Comparison of ENCODE assay signal across 12 cellular contexts in the genomic region with DNA sequence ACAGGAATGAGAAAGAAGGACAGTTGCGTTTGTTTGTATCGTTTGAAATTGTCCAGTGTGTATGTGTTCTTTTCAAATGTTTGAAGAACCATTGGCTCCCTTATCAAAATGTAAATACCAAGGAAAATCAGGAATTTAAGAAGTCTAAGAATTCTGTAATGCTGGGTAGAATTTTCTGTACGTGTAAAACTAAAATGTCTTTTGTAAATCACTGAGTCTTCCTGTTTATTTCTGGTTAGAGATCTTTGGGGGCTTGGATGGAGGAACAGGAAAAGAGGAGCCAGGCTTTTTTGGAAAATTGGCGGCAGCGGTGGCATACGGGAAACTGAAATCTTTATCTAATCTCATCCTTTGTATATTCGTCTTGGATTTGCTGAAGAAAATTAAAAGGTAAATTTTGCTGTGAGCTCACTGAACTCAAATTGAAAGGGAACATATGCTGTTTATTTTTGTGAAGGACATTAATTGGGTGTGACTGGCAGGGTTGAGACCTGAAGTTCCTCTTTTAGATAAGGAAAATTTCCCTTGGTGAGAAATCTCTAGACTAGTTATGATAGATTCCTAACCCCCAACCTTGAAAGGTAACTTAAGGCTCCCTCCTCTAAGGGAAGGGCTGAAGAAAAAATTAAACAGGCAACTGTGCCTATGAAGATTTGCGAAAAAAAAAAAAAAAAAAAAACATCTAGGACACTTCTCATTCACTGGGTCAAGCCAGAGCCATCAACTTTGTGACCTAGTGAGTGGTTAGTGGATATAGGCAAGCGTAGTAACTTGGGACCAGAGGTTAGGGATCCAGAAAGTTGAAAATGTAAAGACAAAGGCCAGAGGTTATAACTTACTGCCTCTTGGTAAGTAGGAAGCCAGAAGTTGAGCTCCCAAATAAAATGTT. TPM values are rescaled to one million over a fixed set of nuclear protein-coding genes. Genes with fewer than 3 reads are reported as not detected.
A peak's percentile ranks its signal among the peaks of the same experiment; 100 is the strongest.
DNase-seq lines count a peak whose midpoint lies in the region; ATAC-seq and TF ChIP-seq lines count a peak whose summit lies in the region.
"Had no signal": no experiment of that assay in that cellular context is flagged by ENCODE, and none has a peak within 500 bp of the region (broad histone marks: within the 10 kb centered on the region; RNA-seq: fewer than 3 reads in every experiment).

No MANE protein-coding gene starts in this region.

- H2AFZ ChIP-seq in SU-DHL-6 (ENCODE audit: low read depth, low read length, severe bottlenecking) (peak overlapping the region; percentile 98), fibroblast of lung (ENCODE audit: low read length) (peak overlapping the region; percentile 98)

- H3K4me1 Mint-ChIP-seq in stimulated activated memory B cell treated with anti-CD40 and anti-IgM and Interleukin-4, amounts not matched to agents 10 μg/mL and 1 μg/mL and 100 μg/mL, for 72 hours, result peaks cover 41% of the 10 kb centered on the region

- no peaks in the 10 kb centered on the region for H3K9me3 ChIP-seq in SU-DHL-6 (ENCODE audit: insufficient read depth, low read length)
- no peaks in the 10 kb centered on the region for H3K9me3 ChIP-seq in fibroblast of lung (ENCODE audit: control insufficient read depth, insufficient read depth, low read depth, low read length)
- H3K9me3 ChIP-seq in ascending aorta, result no peaks in the 10 kb centered on the region

- H3K27ac Mint-ChIP-seq in stimulated activated memory B cell treated with anti-CD40 and anti-IgM and Interleukin-4, amounts not matched to agents 10 μg/mL and 1 μg/mL and 100 μg/mL, for 72 hours, result peak overlapping the region; percentile 97

- H3K27me3 Mint-ChIP-seq in stimulated activated memory B cell treated with anti-CD40 and anti-IgM and Interleukin-4, amounts not matched to agents 10 μg/mL and 1 μg/mL and 100 μg/mL, for 72 hours, result no peaks in the 10 kb centered on the region

- H3K9ac ChIP-seq in SU-DHL-6 (ENCODE audit: low read length) (peak overlapping the region; percentile 63), fibroblast of lung (ENCODE audit: insufficient read depth, low read length) (no peak overlapping the region)

- peak overlapping the region; percentile 67 for H3K4me2 ChIP-seq in SU-DHL-6 (ENCODE audit: low read depth, low read length, poor library complexity, severe bottlenecking)
- peak overlapping the region; percentile 96 for H3K4me2 ChIP-seq in fibroblast of lung (ENCODE audit: extremely low read depth, insufficient read depth, low read length)

- H4K20me1 ChIP-seq in SU-DHL-6 (ENCODE audit: low read depth, low read length) (no peaks in the 10 kb centered on the region), fibroblast of lung (ENCODE audit: control insufficient read depth, extremely low read depth, insufficient read depth, low read length) (no peaks in the 10 kb centered on the region)

- H3K27me3 ChIP-seq in SU-DHL-6 (ENCODE audit: low read length), result no peaks in the 10 kb centered on the region
- no peaks in the 10 kb centered on the region for H3K27me3 ChIP-seq in fibroblast of lung (ENCODE audit: control insufficient read depth, insufficient read depth, low read length)
- no peaks in the 10 kb centered on the region for H3K27me3 ChIP-seq in ascending aorta

- H3K27ac ChIP-seq in SU-DHL-6 (ENCODE audit: low read depth, low read length), result peak overlapping the region; percentile 76
- no peak overlapping the region for H3K27ac ChIP-seq in fibroblast of lung (ENCODE audit: insufficient read depth, low read length)
- no peak overlapping the region for H3K27ac ChIP-seq in ascending aorta

- peaks cover 6% of the 10 kb centered on the region for H3K36me3 Mint-ChIP-seq in stimulated activated memory B cell treated with anti-CD40 and anti-IgM and Interleukin-4, amounts not matched to agents 10 μg/mL and 1 μg/mL and 100 μg/mL, for 72 hours

- intact Hi-C loops in ascending aorta (cut with DNase I), result loop anchor here (5.0 to 10.0 kb wide), 2 partner anchors 526 to 881 kb away; a partner anchor contains a TSS

- DNase-seq in SIG-M5 treated with dmso at 0.1 percent for 504 hours (lab: John Stamatoyannopoulos, UW; ENCODE audit: unreplicated experiment) (peak; percentile 16), SIG-M5 (lab: John Stamatoyannopoulos, UW) (no peak), fibroblast of lung (ENCODE audit: low read depth in 2 of 2) (no peak), GM20000 (ENCODE audit: low spot score) (no peak), ascending aorta (ENCODE audit: low spot score in 2 of 2) (no peak)

- no peaks in the 10 kb centered on the region for H3K79me2 ChIP-seq in SU-DHL-6 (ENCODE audit: insufficient read depth, low read length)
- no peaks in the 10 kb centered on the region for H3K79me2 ChIP-seq in fibroblast of lung (ENCODE audit: control insufficient read depth, insufficient read depth, low read length)

- peaks cover 11% of the 10 kb centered on the region; the same call in 1 of the 2 replicates for H3F3A ChIP-seq in SU-DHL-6 (ENCODE audit: insufficient read depth)

- H3K4me3 ChIP-seq in SU-DHL-6 (ENCODE audit: insufficient read depth, low read length, poor library complexity, severe bottlenecking) (peak overlapping the region; percentile 52), fibroblast of lung (replicated peaks in 1 of 4; ENCODE audit: control extremely low read depth in 1 of 4, insufficient read depth in 1 of 4, low read depth in 3 of 4, low read length in 4 of 4) (peak overlapping the region in 3 of 4 experiments; percentile 74 to 82 (median 74)), ascending aorta (no peak overlapping the region)

- no peak for ATAC-seq in stimulated activated memory B cell treated with anti-CD40 and anti-IgM and Interleukin-4, amounts not matched to agents 10 μg/mL and 1 μg/mL and 100 μg/mL, for 72 hours
- no peak for ATAC-seq in HG02588 (IDR thresholded peaks at IDR 0.05; ENCODE audit: unreplicated experiment)

- peaks cover 8% of the 10 kb centered on the region for H3K9me3 Mint-ChIP-seq in stimulated activated memory B cell treated with anti-CD40 and anti-IgM and Interleukin-4, amounts not matched to agents 10 μg/mL and 1 μg/mL and 100 μg/mL, for 72 hours

- no peaks in the 10 kb centered on the region for H3K36me3 ChIP-seq in SU-DHL-6 (ENCODE audit: low read length)
- no peaks in the 10 kb centered on the region for H3K36me3 ChIP-seq in fibroblast of lung (ENCODE audit: control insufficient read depth, insufficient read depth, low read length)
- H3K36me3 ChIP-seq in ascending aorta, result no peaks in the 10 kb centered on the region

- H3K4me1 ChIP-seq in fibroblast of lung (ENCODE audit: control insufficient read depth, extremely low read depth, insufficient read depth, low read length) (no peaks in the 10 kb centered on the region), ascending aorta (peaks cover 0 to 4% of the 10 kb centered on the region in 2 donors)

- H3K4me3 Mint-ChIP-seq in stimulated activated memory B cell treated with anti-CD40 and anti-IgM and Interleukin-4, amounts not matched to agents 10 μg/mL and 1 μg/mL and 100 μg/mL, for 72 hours, result peak overlapping the region; percentile 84

- no peaks in the 10 kb centered on the region for H3K9me2 ChIP-seq in SU-DHL-6 (replicated peaks; ENCODE audit: insufficient read depth, low read length)

- TF ChIP-seq CTCF in SU-DHL-6 (IDR thresholded peaks at IDR 0.05; ENCODE audit: insufficient read depth, low read length, poor library complexity, severe bottlenecking) (no peak), fibroblast of lung (conservative IDR thresholded peaks at IDR 0.05 in 1 of 2, IDR thresholded peaks at IDR 0.05 in 1 of 2; ENCODE audit: low read depth in 1 of 2, low read length in 2 of 2) (no peak), GM20000 (IDR thresholded peaks at IDR 0.05; ENCODE audit: extremely low read depth, missing control alignments) (no peak), ascending aorta (IDR thresholded peaks at IDR 0.05) (no peak)

RNA-seq across cellular contexts. Expression of a gene that starts 10.8 kb away (rescaled TPM):
- total RNA-seq in fibroblast of lung (not detected in 2 replicates), ascending aorta (6.7 TPM)
- polyA plus RNA-seq in fibroblast of lung, result not detected in 2 replicates
- polyA plus RNA-seq in fibroblast of lung (2012), result 0.07 TPM in 1 of 2 replicates, not detected in the other
- polyA minus RNA-seq in fibroblast of lung (ENCODE audit: low replicate concordance), result not detected in 2 replicates
- total RNA-seq: dermis microvascular lymphatic vessel endothelial cell; myocyte; T-helper 2 cell treated with Interferon-gamma antibody and Interleukin-4, amounts not matched to agents 100 ng/mL and 5 ng/mL, for 36 hours had no signal

RNA-seq across cellular contexts. Expression of a gene that starts 39.8 kb away (rescaled TPM):
- not detected in 2 replicates for total RNA-seq in fibroblast of lung
- not detected in 2 replicates for polyA plus RNA-seq in fibroblast of lung
- not detected in 2 replicates for polyA plus RNA-seq in fibroblast of lung (2012)
- polyA minus RNA-seq in fibroblast of lung (ENCODE audit: low replicate concordance), result not detected in 2 replicates
- not detected for total RNA-seq in ascending aorta
- total RNA-seq: dermis microvascular lymphatic vessel endothelial cell; myocyte; T-helper 2 cell treated with Interferon-gamma antibody and Interleukin-4, amounts not matched to agents 100 ng/mL and 5 ng/mL, for 36 hours had no signal

RNA-seq across cellular contexts. Expression of a gene that starts 59.9 kb away (rescaled TPM):
- total RNA-seq in fibroblast of lung, result not detected in 2 replicates
- polyA plus RNA-seq in fibroblast of lung, result not detected in 2 replicates
- not detected in 2 replicates for polyA plus RNA-seq in fibroblast of lung (2012)
- polyA minus RNA-seq in fibroblast of lung (ENCODE audit: low replicate concordance), result not detected in 2 replicates
- not detected for total RNA-seq in ascending aorta
- total RNA-seq: myocyte; subcutaneous adipose tissue; T-helper 2 cell treated with Interferon-gamma antibody and Interleukin-4, amounts not matched to agents 100 ng/mL and 5 ng/mL, for 36 hours had no signal

Comparison
In these comparisons a context has a peak if more than half of its experiments do, and no peak if none do; other contexts are left out.
1. H3K4me3 ChIP-seq: peak in SU-DHL-6 (single experiment) and fibroblast of lung (3 of 4); none in ascending aorta (0 of 2).